ENCODE assay signal across 10 cellular contexts in genomic region chr5:134245101-134245604, GRCh38. TPM values are rescaled to one million over a fixed set of nuclear protein-coding genes. Genes with fewer than 3 reads are reported as not detected.
A peak's percentile ranks its signal among the peaks of the same experiment; 100 is the strongest.
DNase-seq lines count a peak whose midpoint lies in the region; ATAC-seq and TF ChIP-seq lines count a peak whose summit lies in the region.
"Had no signal": no experiment of that assay in that cellular context is flagged by ENCODE, and none has a peak within 500 bp of the region (broad histone marks: within the 10 kb centered on the region; RNA-seq: fewer than 3 reads in every experiment).

No MANE protein-coding gene starts in this region.

- no peak overlapping the region for H4K5ac ChIP-seq in H9 (ENCODE audit: insufficient read length, low read depth, low read length)

- no peaks in the 10 kb centered on the region for H3K23me2 ChIP-seq in H9 (ENCODE audit: insufficient read length, low read depth, low read length, poor library complexity, severe bottlenecking)

- H3K4me1 ChIP-seq in H9 (ENCODE audit: insufficient read depth, low read length), result peaks cover 8% of the 10 kb centered on the region; the same call in 1 of the 2 replicates
- H3K4me1 ChIP-seq in heart left ventricle, result peaks cover 0 to 60% (median 23%) of the 10 kb centered on the region in 12 donors

- H4K91ac ChIP-seq in H9 (ENCODE audit: insufficient read length, low read depth, low read length), result no peak overlapping the region

- no peak overlapping the region for H3T11ph ChIP-seq in H9 (ENCODE audit: low read length)

- H2BK20ac ChIP-seq in H9 (ENCODE audit: low read depth, low read length, poor library complexity, severe bottlenecking), result no peak overlapping the region

- no CpG with 5 or more reads among the region's 8 CpGs for WGBS in H9 (ENCODE audit: extremely low coverage, insufficient read length, low lambda C conversion rate)
- WGBS in heart left ventricle, 4 donors, result 18 to 26% (median 25%) methylated on average over 8 of the region's 8 CpGs

- H2AK5ac ChIP-seq in H9 (ENCODE audit: insufficient read length, low read length), result no peak overlapping the region

- H3K27ac Mint-ChIP-seq in H9, result peak overlapping the region; percentile 15 to 54 (median 50); a peak in 5 of 7 replicates
- H3K27ac Mint-ChIP-seq: memory B cell had no signal

- no peaks in the 10 kb centered on the region for H4K20me1 ChIP-seq in H9 (ENCODE audit: control insufficient read depth, insufficient read depth, insufficient read length)

- no peak overlapping the region for H2BK12ac ChIP-seq in H9 (ENCODE audit: insufficient read length, low read depth, low read length)

- H3K18ac ChIP-seq in H9 (ENCODE audit: insufficient read length, low read depth, low read length), result no peak overlapping the region

- no peak overlapping the region for H3K4ac ChIP-seq in H9 (ENCODE audit: low read depth, low read length)

- H3K36me3 ChIP-seq in WERI-Rb-1 (no peaks in the 10 kb centered on the region), heart left ventricle (no peaks in the 10 kb centered on the region)

- no peak overlapping the region for H2BK120ac ChIP-seq in H9 (ENCODE audit: low read depth, low read length, poor library complexity, severe bottlenecking)

- H4K8ac ChIP-seq in H9 (replicated peaks; ENCODE audit: insufficient read length, low read depth, low read length), result no peak overlapping the region

- no peak overlapping the region for H3K14ac ChIP-seq in H9 (ENCODE audit: insufficient read depth, low read length)

- TF ChIP-seq CTCF in H9 (conservative IDR thresholded peaks at IDR 0.05) (no peak), WERI-Rb-1 (IDR thresholded peaks at IDR 0.05; ENCODE audit: low read depth, low read length) (no peak), heart left ventricle (IDR thresholded peaks at IDR 0.05) (no peak)

- intact Hi-C loops in heart left ventricle (cut with DNase I), result loop anchor here in 1 of 10 donors (10.0 kb wide), 1 partner anchor 50 kb away; no protein-coding TSS in a partner anchor

- H2AFZ ChIP-seq in H9 (ENCODE audit: low read length), result no peak overlapping the region

- no peak overlapping the region for H3K4me3 ChIP-seq in WERI-Rb-1 (ENCODE audit: low read depth, low read length)
- H3K4me3 ChIP-seq in heart left ventricle, result no peak overlapping the region

- peak overlapping the region; percentile 1 to 22; a peak in 2 of 5 replicates for H3K4me3 Mint-ChIP-seq in H9
- H3K4me3 Mint-ChIP-seq: memory B cell had no signal

- H3K4me2 ChIP-seq in H9 (ENCODE audit: insufficient read depth, insufficient read length, low read length), result peak overlapping the region; percentile 39

- H3K79me2 ChIP-seq in H9 (ENCODE audit: insufficient read depth, low read length), result no peaks in the 10 kb centered on the region

- no peak overlapping the region for H3K56ac ChIP-seq in H9 (ENCODE audit: insufficient read length, low read depth, low read length)

- ATAC-seq in heart left ventricle, result peak in 3 of 4 donors; percentile 34 to 58 (median 40)
- ATAC-seq in GM21576 (IDR thresholded peaks at IDR 0.05; ENCODE audit: unreplicated experiment), result no peak
- no peak for ATAC-seq in GM19397 (IDR thresholded peaks at IDR 0.05; ENCODE audit: unreplicated experiment)

- no peak overlapping the region for H3K23ac ChIP-seq in H9 (ENCODE audit: insufficient read length, low read depth, low read length)

- H3K9me3 ChIP-seq in H9 (ENCODE audit: control insufficient read depth, low read depth, low read length) (no peaks in the 10 kb centered on the region), WERI-Rb-1 (ENCODE audit: severe bottlenecking) (no peaks in the 10 kb centered on the region), heart left ventricle (no peaks in the 10 kb centered on the region)

- H3K27ac ChIP-seq in H9 (ENCODE audit: insufficient read length, low read depth, low read length) (no peak overlapping the region), WERI-Rb-1 (no peak overlapping the region), heart left ventricle (peak overlapping the region in 10 of 12 donors; percentile 17 to 87 (median 60))

- DNase-seq in H9, result peak; percentile 56
- peak; percentile 42 for DNase-seq in WERI-Rb-1
- DNase-seq in heart left ventricle, result peak in 4 of 5 donors; percentile 38 to 55 (median 50)
- DNase-seq in renal cortical epithelial cell (ENCODE audit: low read depth), result peak; percentile 77
- no peak for DNase-seq in activated CD4-positive, CD25-positive, alpha-beta regulatory T cell treated with anti-CD3 and anti-CD28 coated beads, Interleukin-2, amount 50 U/mL, for 72 hours
- DNase-seq in NK-92 (lab: John Stamatoyannopoulos, UW; ENCODE audit: unreplicated experiment), result no peak
- DNase-seq: NCI-H1048 had no signal

- no peaks in the 10 kb centered on the region for H3K9me3 Mint-ChIP-seq in H9
- H3K9me3 Mint-ChIP-seq: memory B cell had no signal

- H3K27me3 ChIP-seq in H9 (ENCODE audit: insufficient read depth, low read length) (no peaks in the 10 kb centered on the region), WERI-Rb-1 (ENCODE audit: insufficient read depth, low read depth, severe bottlenecking) (no peaks in the 10 kb centered on the region), heart left ventricle (no peaks in the 10 kb centered on the region)

- H3K27me3 Mint-ChIP-seq in H9 (ENCODE audit: low read depth), result no peaks in the 10 kb centered on the region

- no peak for TF ChIP-seq POLR2A in heart left ventricle (IDR thresholded peaks at IDR 0.05)

- H2BK15ac ChIP-seq in H9 (ENCODE audit: low read depth, low read length), result no peak overlapping the region

- H3K79me1 ChIP-seq in H9 (ENCODE audit: insufficient read depth, low read depth, low read length, poor library complexity, severe bottlenecking), result no peaks in the 10 kb centered on the region

- H3K9ac ChIP-seq in H9 (ENCODE audit: extremely low read depth, insufficient read length, low read length), result no peak overlapping the region

- no peak overlapping the region for H2BK5ac ChIP-seq in H9 (ENCODE audit: insufficient read length, low read length)

- no peaks in the 10 kb centered on the region for H3K36me3 Mint-ChIP-seq in H9 (ENCODE audit: insufficient read depth in 1 of 3, low read depth in 3 of 3)
- H3K36me3 Mint-ChIP-seq: memory B cell had no signal

- peaks cover 43 to 46% of the 10 kb centered on the region in 2 experiments for H3K4me1 Mint-ChIP-seq in H9
- H3K4me1 Mint-ChIP-seq: memory B cell had no signal

RNA-seq across cellular contexts. Expression of gene PPP2CA, which starts 19.3 kb away (rescaled TPM):
- total RNA-seq in H9 (2021) (244 and 256 TPM in 2 replicates), heart left ventricle (100 to 1,000 TPM; 143 to 219 (median 180) TPM), renal cortical epithelial cell (91.2 and 183 TPM in 2 replicates)
- 100 to 1,000 TPM in 1 of 2 donors, 10 to 100 TPM in 1; 59.7 to 157 TPM for polyA plus RNA-seq in heart left ventricle

Comparison
In these comparisons a context has a peak if more than half of its experiments do, and no peak if none do; other contexts are left out.
1. DNase-seq: peak in H9 (single experiment), WERI-Rb-1 (single experiment), heart left ventricle (4 of 5) and renal cortical epithelial cell (single experiment); none in activated CD4-positive, CD25-positive, alpha-beta regulatory T cell treated with anti-CD3 and anti-CD28 coated beads, Interleukin-2, amount 50 U/mL, for 72 hours (single experiment) and NK-92 (single experiment).
2. H3K27ac ChIP-seq: peak in heart left ventricle (10 of 12); none in H9 (single experiment) and WERI-Rb-1 (single experiment).
3. ATAC-seq: peak in heart left ventricle (3 of 4); none in GM21576 (single experiment) and GM19397 (single experiment).